27 cellular contexts compared by ENCODE assay signal in the genomic region with DNA sequence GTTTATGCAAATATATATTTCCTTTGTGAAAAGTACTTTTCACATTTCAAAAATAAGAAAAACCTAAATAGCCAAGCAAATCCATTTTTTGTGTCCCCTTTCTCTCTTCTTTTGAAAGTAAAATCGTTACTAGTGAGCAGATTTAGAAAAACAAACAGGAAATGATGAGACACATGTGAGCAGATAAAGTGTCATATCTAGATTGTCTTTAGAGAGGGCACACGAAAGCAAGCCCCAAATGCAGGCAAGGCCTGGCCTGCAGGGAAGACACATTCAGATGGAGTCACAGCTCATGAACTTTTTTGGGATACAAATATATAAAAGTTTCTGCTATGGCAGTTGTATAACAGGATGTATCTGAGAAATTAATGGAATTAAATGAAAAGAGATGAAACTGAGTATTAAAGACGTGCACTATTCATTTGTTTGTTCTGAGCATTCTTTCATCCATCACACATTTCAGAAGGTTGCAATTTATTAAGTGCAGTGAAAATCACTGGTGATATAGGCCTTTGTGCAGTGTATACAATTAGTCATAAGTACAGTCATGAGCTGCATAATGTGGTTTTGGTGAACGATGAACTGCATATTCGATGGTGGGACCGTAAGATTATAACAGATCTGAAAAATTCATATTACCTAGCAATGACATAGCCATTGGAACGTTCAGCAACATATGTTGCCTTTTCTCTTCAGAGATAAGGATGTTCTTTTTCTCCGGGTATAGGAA.
"Had no signal": no experiment of that assay in that cellular context is flagged by ENCODE, and none has a peak within 500 bp of the region (broad histone marks: within the 10 kb centered on the region; RNA-seq: fewer than 3 reads in every experiment).

No MANE protein-coding gene starts in this region.

- H3K4me3 ChIP-seq: left lung, pancreas, psoas muscle, right atrium auricular region, tibial artery had no signal

- H3K9me3 ChIP-seq: neutrophil, pancreas, tibial artery had no signal

- H3K9me3 Mint-ChIP-seq: nephron; stimulated activated naive CD8-positive, alpha-beta T cell treated with anti-CD3 and anti-CD28 coated beads, Interleukin-15, Interleukin-2, amounts not matched to agents 100 ng/mL and 50 ng/mL, for 24 hours had no signal

- H3K27ac ChIP-seq: left lung, neutrophil, pancreas, psoas muscle, right atrium auricular region, tibial artery, VCaP had no signal

- DNase-seq: activated CD4-positive, alpha-beta T cell treated with anti-CD3 and anti-CD28 coated beads for 1 hour; activated CD4-positive, alpha-beta T cell treated with anti-CD3 and anti-CD28 coated beads, Interleukin-2, amount 50 U/mL, for 1 hour; activated CD8-positive, alpha-beta memory T cell treated with anti-CD3 and anti-CD28 coated beads for 24 hours; activated effector memory CD4-positive, alpha-beta T cell treated with anti-CD3 and anti-CD28 coated beads, Interleukin-2, amount 50 U/mL, for 16 hours; activated naive CD4-positive, alpha-beta T cell treated with anti-CD3 and anti-CD28 coated beads, Interleukin-2, amount 10 ng/mL, durations not matched to agents 7 days and 5 days; amygdala; caudate nucleus; effector CD4-positive, alpha-beta T cell; erythroblast; foreskin melanocyte; kidney glomerular epithelial cell; left lung; pancreas; psoas muscle; stimulated activated CD4-positive, alpha-beta T cell treated with anti-CD3 and anti-CD28 coated beads, Interleukin-12 subunit alpha, Interleukin-12 subunit beta, amount 100 ng/mL, for 4 hours; stimulated activated CD4-positive, alpha-beta T cell treated with anti-CD3 and anti-CD28 coated beads, Interleukin-4, amount 100 ng/mL, for 4 hours; substantia nigra; tibial artery had no signal

- H3K4me1 ChIP-seq: left lung, pancreas, psoas muscle, right atrium auricular region, tibial artery had no signal

- ATAC-seq: left lung, pancreas, psoas muscle had no signal

- H3K27ac Mint-ChIP-seq: activated naive CD4-positive, alpha-beta T cell treated with anti-CD3 and anti-CD28 coated beads, Interleukin-2, amount 10 ng/mL, durations not matched to agents 7 days and 5 days; brain; dendritic cell treated with granulocyte-macrophage colony-stimulating factor and Interleukin-4, amounts not matched to agents 40 ng/mL and 50 ng/mL, for 4 days; mesothelial cell of epicardium; nephron; stimulated activated naive CD8-positive, alpha-beta T cell treated with anti-CD3 and anti-CD28 coated beads, Interleukin-15, Interleukin-2, amounts not matched to agents 100 ng/mL and 50 ng/mL, for 24 hours had no signal

- H3K36me3 ChIP-seq: left lung, neutrophil, pancreas, right atrium auricular region, tibial artery had no signal

- H3K27me3 ChIP-seq: left lung, neutrophil, pancreas, right atrium auricular region, tibial artery had no signal

- H3K27me3 Mint-ChIP-seq: activated naive CD4-positive, alpha-beta T cell treated with anti-CD3 and anti-CD28 coated beads, Interleukin-2, amount 10 ng/mL, durations not matched to agents 7 days and 5 days; dendritic cell treated with granulocyte-macrophage colony-stimulating factor and Interleukin-4, amounts not matched to agents 40 ng/mL and 50 ng/mL, for 4 days; stimulated activated naive CD8-positive, alpha-beta T cell treated with anti-CD3 and anti-CD28 coated beads, Interleukin-15, Interleukin-2, amounts not matched to agents 100 ng/mL and 50 ng/mL, for 24 hours had no signal

- H3K4me1 Mint-ChIP-seq: mesothelial cell of epicardium, nephron had no signal

- H3K4me3 Mint-ChIP-seq: activated naive CD4-positive, alpha-beta T cell treated with anti-CD3 and anti-CD28 coated beads, Interleukin-2, amount 10 ng/mL, durations not matched to agents 7 days and 5 days; brain; dendritic cell treated with granulocyte-macrophage colony-stimulating factor and Interleukin-4, amounts not matched to agents 40 ng/mL and 50 ng/mL, for 4 days; mesothelial cell of epicardium; nephron; stimulated activated naive CD8-positive, alpha-beta T cell treated with anti-CD3 and anti-CD28 coated beads, Interleukin-15, Interleukin-2, amounts not matched to agents 100 ng/mL and 50 ng/mL, for 24 hours had no signal

- FAIRE-seq: pancreas, urothelium cell line had no signal

- H3K36me3 Mint-ChIP-seq: activated naive CD4-positive, alpha-beta T cell treated with anti-CD3 and anti-CD28 coated beads, Interleukin-2, amount 10 ng/mL, durations not matched to agents 7 days and 5 days; mesothelial cell of epicardium had no signal
